Comparison of ENCODE assay signal across 8 cellular contexts in genomic region chr17:75238684-75239191, GRCh38. TPM values are rescaled to one million over a fixed set of nuclear protein-coding genes. Genes with fewer than 3 reads are reported as not detected.
DNase-seq lines count a peak whose midpoint lies in the region; ATAC-seq, FAIRE-seq and TF ChIP-seq lines count a peak whose summit lies in the region.

No MANE protein-coding gene starts in this region.

- TF ChIP-seq EP300 in Ishikawa (IDR thresholded peaks at IDR 0.05; ENCODE audit: borderline replicate concordance): no peak

- no peak for FAIRE-seq in pancreas (lab: Jason Lieb, UNC)

- peaks cover 5 to 68% (median 43%) of the 10 kb centered on the region in 3 donors for H3K36me3 ChIP-seq in pancreas

- no peaks in the 10 kb centered on the region for H3K27me3 ChIP-seq in pancreas

- no peak overlapping the region for H3K4me3 ChIP-seq in fibroblast of villous mesenchyme (ENCODE audit: low read depth, low read length)
- H3K4me3 ChIP-seq in pancreas: no peak overlapping the region

- TF ChIP-seq CTCF in fibroblast of villous mesenchyme (IDR thresholded peaks at IDR 0.05; ENCODE audit: insufficient read depth, low read depth, low read length) (peak; percentile 88), pancreas (IDR thresholded peaks at IDR 0.05) (peak; percentile 43 to 79 (median 64))

- 53 to 57% methylated on average over 13 of the region's 13 CpGs for WGBS in pancreas, 2 donors

- peak; percentile 71 for DNase-seq in EH (ENCODE audit: low read depth)
- peak; percentile 69 for DNase-seq in RPMI8226
- peak; percentile 41 for DNase-seq in activated effector memory CD4-positive, alpha-beta T cell treated with Interleukin-2 at 50 U/mL for 16 hours
- peak; percentile 59 for DNase-seq in fibroblast of villous mesenchyme (ENCODE audit: low read depth)
- peak in 4 of 6 donors; percentile 38 to 74 (median 58) for DNase-seq in pancreas

- no peaks in the 10 kb centered on the region for H3K4me1 ChIP-seq in pancreas

- peak; percentile 44; the same call in 1 of the 2 replicates for TF ChIP-seq RAD21 in Ishikawa (IDR thresholded peaks at IDR 0.05; ENCODE audit: low read depth)

- no peaks in the 10 kb centered on the region for H3K9me3 ChIP-seq in pancreas

- intact Hi-C loops in pancreas (cut with DNase I): no loop called here

- no peak overlapping the region for H3K27ac ChIP-seq in pancreas

- ATAC-seq in pancreas (peak; percentile 70 to 84 (median 80)), GM21367 (IDR thresholded peaks at IDR 0.05; ENCODE audit: unreplicated experiment) (no peak), GM18502 (IDR thresholded peaks at IDR 0.05; ENCODE audit: poor library complexity, unreplicated experiment) (no peak)

TF ChIP-seq in Ishikawa, 13 proteins besides CTCF, POLR2A, EP300 and RAD21:
- TF ChIP-seq YY1 (IDR thresholded peaks at IDR 0.05; ENCODE audit: low read depth) (no peak), CEBPB (IDR thresholded peaks at IDR 0.05) (no peak), ZBTB7A (IDR thresholded peaks at IDR 0.05; ENCODE audit: low read depth) (no peak), REST (IDR thresholded peaks at IDR 0.05; ENCODE audit: low read depth) (no peak), NFIC (IDR thresholded peaks at IDR 0.05) (no peak), CREB1 (IDR thresholded peaks at IDR 0.05; ENCODE audit: low read depth) (no peak), EGR1 (IDR thresholded peaks at IDR 0.05) (no peak)
TF ChIP-seq in Ishikawa: peak in this region for 0.

RNA-seq across cellular contexts. Expression of gene GGA3, which starts 22.7 kb away (rescaled TPM):
- total RNA-seq in fibroblast of villous mesenchyme (13.2 and 14.2 TPM in 2 replicates), pancreas (10 to 100 TPM; 13.9 to 31.1 (median 20.2) TPM)
- 10 to 100 TPM; 25.9 to 39.7 TPM for polyA plus RNA-seq in pancreas

RNA-seq across cellular contexts. Expression of gene MRPS7, which starts 22.9 kb away (rescaled TPM):
- total RNA-seq in fibroblast of villous mesenchyme: 57.0 and 70.8 TPM in 2 replicates
- total RNA-seq in pancreas: 10 to 100 TPM; 11.3 to 24.1 (median 19.2) TPM
- polyA plus RNA-seq in pancreas: 10 to 100 TPM; 23.3 to 34.0 TPM

RNA-seq across cellular contexts. Expression of gene MIF4GD, which starts 32.3 kb away (rescaled TPM):
- total RNA-seq in fibroblast of villous mesenchyme (6.0 and 6.4 TPM in 2 replicates), pancreas (10 to 100 TPM; 11.7 to 15.4 (median 14.7) TPM)
- polyA plus RNA-seq in pancreas: 10 to 100 TPM; 10.6 to 17.6 TPM

RNA-seq across cellular contexts. Expression of gene NUP85, which starts 33.3 kb away (rescaled TPM):
- total RNA-seq in fibroblast of villous mesenchyme: 31.1 and 31.6 TPM in 2 replicates
- total RNA-seq in pancreas: 10 to 100 TPM; 21.0 to 33.1 (median 23.0) TPM
- 100 to 1,000 TPM in 1 of 2 donors, 10 to 100 TPM in 1; 45.7 to 105 TPM for polyA plus RNA-seq in pancreas

RNA-seq across cellular contexts. Expression of gene SLC25A19, which starts 50.5 kb away (rescaled TPM):
- 5.5 and 7.8 TPM in 2 replicates for total RNA-seq in fibroblast of villous mesenchyme
- total RNA-seq in pancreas: 10 to 100 TPM in 1 of 6 donors, 1 to 10 TPM in 5; 4.4 to 10.8 (median 6.7) TPM
- 1 to 10 TPM; 8.5 to 9.3 TPM for polyA plus RNA-seq in pancreas

Comparison
In these comparisons a context has a peak if more than half of its experiments do, and no peak if none do; other contexts are left out.
1. ATAC-seq: peak in pancreas (4 of 4); none in GM21367 (single experiment) and GM18502 (single experiment).
2. Peak in every context shown above with its lines, with median percentiles within 50 percentile points of each other: DNase-seq.